In genomic region chr17:75063201-75063600, GRCh38 we compare ENCODE assay signal across 23 cellular contexts. TPM values are rescaled to one million over a fixed set of nuclear protein-coding genes. Genes with fewer than 3 reads are reported as not detected.
DNase-seq lines count a peak whose midpoint lies in the region; ATAC-seq, FAIRE-seq and TF ChIP-seq lines count a peak whose summit lies in the region.
"Had no signal": no experiment of that assay in that cellular context is flagged by ENCODE, and none has a peak within 500 bp of the region (broad histone marks: within the 10 kb centered on the region; RNA-seq: fewer than 3 reads in every experiment).

No MANE protein-coding gene starts in this region.

- no peaks in the 10 kb centered on the region for H3K79me2 ChIP-seq in GM23338 (replicated peaks; ENCODE audit: insufficient read depth)

- no peaks in the 10 kb centered on the region for H3K4me1 Mint-ChIP-seq in GM23338
- peaks cover 8% of the 10 kb centered on the region for H3K4me1 Mint-ChIP-seq in endothelial cell (ENCODE audit: unreplicated experiment)
- H3K4me1 Mint-ChIP-seq in stimulated activated effector memory CD8-positive, alpha-beta T cell treated with anti-CD3 and anti-CD28 coated beads, Interleukin-12 subunit alpha, Interleukin-12 subunit beta, amount 100 ng/mL, for 72 hours, result peaks cover 32% of the 10 kb centered on the region
- H3K4me1 Mint-ChIP-seq: B cell had no signal

- no peak for FAIRE-seq in RCC 7860 (lab: Jason Lieb, UNC)
- FAIRE-seq: A204.1, D721Med, G401.6, GM12891 had no signal

- peaks cover 10% of the 10 kb centered on the region for H3K27me3 Mint-ChIP-seq in GM23338 (ENCODE audit: insufficient read depth, low read depth, poor library complexity)
- peaks cover 3% of the 10 kb centered on the region for H3K27me3 Mint-ChIP-seq in endothelial cell (ENCODE audit: unreplicated experiment)
- H3K27me3 Mint-ChIP-seq: B cell; CD4-positive, alpha-beta T cell had no signal

- H3K4me2 ChIP-seq in GM23338, result no peak overlapping the region
- H3K4me2 ChIP-seq: BLaER1 treated with 17β-estradiol and CSF1 and Interleukin-3, amounts not matched to agents 10 nM and 100 nM had no signal

- H3K4me3 ChIP-seq in GM23338, result no peak overlapping the region
- H3K4me3 ChIP-seq: BLaER1 treated with 17β-estradiol and CSF1 and Interleukin-3, amounts not matched to agents 10 nM and 100 nM had no signal

- TF ChIP-seq CTCF in GM23338 (conservative IDR thresholded peaks at IDR 0.05; ENCODE audit: low read depth in 2 of 2) (no peak), RWPE1 (conservative IDR thresholded peaks at IDR 0.05; ENCODE audit: low read depth) (no peak), endothelial cell (IDR thresholded peaks at IDR 0.05; ENCODE audit: unreplicated experiment) (no peak)

- H4K20me1 ChIP-seq in GM23338 (replicated peaks; ENCODE audit: insufficient read depth), result peaks cover 10% of the 10 kb centered on the region; the same call in 1 of the 2 replicates
- H4K20me1 ChIP-seq: BLaER1 treated with 17β-estradiol and CSF1 and Interleukin-3, amounts not matched to agents 10 nM and 100 nM had no signal

- H3K9me3 Mint-ChIP-seq in GM23338 (no peaks in the 10 kb centered on the region), endothelial cell (ENCODE audit: unreplicated experiment) (no peaks in the 10 kb centered on the region)
- H3K9me3 Mint-ChIP-seq in stimulated activated effector memory CD8-positive, alpha-beta T cell treated with anti-CD3 and anti-CD28 coated beads, Interleukin-12 subunit alpha, Interleukin-12 subunit beta, amount 100 ng/mL, for 72 hours, result no peaks in the 10 kb centered on the region
- H3K9me3 Mint-ChIP-seq: CD4-positive, alpha-beta T cell; CD8-positive, alpha-beta T cell had no signal

- H3K36me3 Mint-ChIP-seq in GM23338 (ENCODE audit: low read depth) (peaks cover 56% of the 10 kb centered on the region), endothelial cell (ENCODE audit: low read depth, unreplicated experiment) (peaks cover 27% of the 10 kb centered on the region)
- peaks cover 67% of the 10 kb centered on the region for H3K36me3 Mint-ChIP-seq in stimulated activated effector memory CD8-positive, alpha-beta T cell treated with anti-CD3 and anti-CD28 coated beads, Interleukin-12 subunit alpha, Interleukin-12 subunit beta, amount 100 ng/mL, for 72 hours

- DNase-seq in GM23338 (ENCODE audit: low spot score), result no peak
- DNase-seq in RWPE1 (ENCODE audit: low spot score), result no peak
- no peak for DNase-seq in endothelial cell (ENCODE audit: low spot score)
- no peak for DNase-seq in stimulated activated effector memory CD8-positive, alpha-beta T cell treated with anti-CD3 and anti-CD28 coated beads, Interleukin-12 subunit alpha, Interleukin-12 subunit beta, amount 100 ng/mL, for 72 hours (ENCODE audit: low spot score in 2 of 2)
- no peak for DNase-seq in mesenteric fat pad (ENCODE audit: low spot score)
- DNase-seq in stimulated activated CD4-positive, alpha-beta T cell treated with anti-CD3 and anti-CD28 coated beads, Interleukin-2, amount 100 ng/mL, for 24 hours, result no peak
- no peak for DNase-seq in RCC 7860 (ENCODE audit: low spot score)
- no peak for DNase-seq in hippocampal formation (lab: John Stamatoyannopoulos, UW)
- DNase-seq: 8988T; AML-193; Caco-2; Calu3; CD4-positive, alpha-beta T cell; CD8-positive, alpha-beta T cell; DMS79 treated with DMSO at 0.1 percent for 48 hours; GF-D8 had no signal

- POLR2A ChIA-PET in RWPE1 (lab: Yijun Ruan, JAX; ENCODE audit: low non-redundant PET), result no interaction called here

- H3F3A ChIP-seq in GM23338 (replicated peaks; ENCODE audit: low read depth), result 0 out of 2 replicates have a peak, but pooled peaks cover 6% of the 10 kb centered on the region

- H3K36me3 ChIP-seq in GM23338 (ENCODE audit: insufficient read depth), result peaks cover 40% of the 10 kb centered on the region

- no peaks in the 10 kb centered on the region for H3K9me2 ChIP-seq in GM23338 (ENCODE audit: insufficient read depth)

- no peak overlapping the region for H2AFZ ChIP-seq in GM23338

- H3K27me3 ChIP-seq in GM23338 (ENCODE audit: insufficient read depth), result no peaks in the 10 kb centered on the region
- H3K27me3 ChIP-seq: BLaER1 treated with 17β-estradiol and CSF1 and Interleukin-3, amounts not matched to agents 10 nM and 100 nM had no signal

- CTCF ChIA-PET in RWPE1 (lab: Yijun Ruan, JAX), result interaction anchor here (1.0 to 1.1 kb wide), 3 partner anchors 15 to 138 kb away, joined by 3 to 7 read pairs (median 4); no protein-coding TSS in a partner anchor

- H3K4me3 Mint-ChIP-seq in GM23338, result no peak overlapping the region
- peak overlapping the region; percentile 62 for H3K4me3 Mint-ChIP-seq in endothelial cell (ENCODE audit: unreplicated experiment)
- H3K4me3 Mint-ChIP-seq in stimulated activated effector memory CD8-positive, alpha-beta T cell treated with anti-CD3 and anti-CD28 coated beads, Interleukin-12 subunit alpha, Interleukin-12 subunit beta, amount 100 ng/mL, for 72 hours, result no peak overlapping the region
- H3K4me3 Mint-ChIP-seq: B cell; CD4-positive, alpha-beta T cell; CD8-positive, alpha-beta T cell had no signal

- H3K4me1 ChIP-seq in GM23338 (ENCODE audit: insufficient read depth), result no peaks in the 10 kb centered on the region

- 0 out of 2 replicates have a peak overlapping the region, but pooled peaks have one; percentile 26 for H3K27ac ChIP-seq in GM23338 (ENCODE audit: low read depth)
- H3K27ac ChIP-seq in RWPE1, result peak overlapping the region; percentile 8
- H3K27ac ChIP-seq: BLaER1 treated with 17β-estradiol and CSF1 and Interleukin-3, amounts not matched to agents 10 nM and 100 nM; C4-2B had no signal

- ATAC-seq in GM23338, result no peak
- no peak for ATAC-seq in stimulated activated effector memory CD8-positive, alpha-beta T cell treated with anti-CD3 and anti-CD28 coated beads, Interleukin-12 subunit alpha, Interleukin-12 subunit beta, amount 100 ng/mL, for 72 hours
- ATAC-seq: CD8-positive, alpha-beta T cell had no signal

- H3K27ac Mint-ChIP-seq in GM23338 (no peak overlapping the region), endothelial cell (ENCODE audit: unreplicated experiment) (no peak overlapping the region)
- H3K27ac Mint-ChIP-seq in stimulated activated effector memory CD8-positive, alpha-beta T cell treated with anti-CD3 and anti-CD28 coated beads, Interleukin-12 subunit alpha, Interleukin-12 subunit beta, amount 100 ng/mL, for 72 hours, result peak overlapping the region; percentile 45
- H3K27ac Mint-ChIP-seq: B cell; CD4-positive, alpha-beta T cell; CD8-positive, alpha-beta T cell had no signal

TF ChIP-seq in GM23338, 12 proteins besides CTCF, POLR2A, EP300 and RAD21 (continues in another document):
- no peak for TF ChIP-seq EZH2phosphoT487 (IDR thresholded peaks at IDR 0.05; ENCODE audit: unreplicated experiment)

RNA-seq across cellular contexts. Expression of gene KCTD2, which starts 16.2 kb away (rescaled TPM):
- 24.3 and 30.0 TPM in 2 replicates for total RNA-seq in GM23338 (2014; rRNA removed; shearing (Covaris generic))
- 7.4 and 8.1 TPM in 2 replicates for polyA plus RNA-seq in GM23338 (2016; fragmentation: Nextera tagmentation; extraction: Ambion mirVana)
- total RNA-seq in endothelial cell (ENCODE audit: unreplicated experiment), result 33.5 TPM
- total RNA-seq in mesenteric fat pad, result 34.7 TPM

RNA-seq across cellular contexts. Expression of gene ATP5PD, which starts 16.4 kb away (rescaled TPM):
- total RNA-seq in GM23338 (2014; rRNA removed; shearing (Covaris generic)), result 240 and 244 TPM in 2 replicates
- 1,144 and 1,234 TPM in 2 replicates for polyA plus RNA-seq in GM23338 (2016; fragmentation: Nextera tagmentation; extraction: Ambion mirVana)
- total RNA-seq in endothelial cell (ENCODE audit: unreplicated experiment) (179 TPM), mesenteric fat pad (310 TPM)

RNA-seq across cellular contexts. Expression of gene SLC16A5, which starts 24.6 kb away (rescaled TPM):
- 30.1 and 40.0 TPM in 2 replicates for total RNA-seq in GM23338 (2014; rRNA removed; shearing (Covaris generic))
- 5.0 and 7.3 TPM in 2 replicates for polyA plus RNA-seq in GM23338 (2016; fragmentation: Nextera tagmentation; extraction: Ambion mirVana)
- 50.9 TPM for total RNA-seq in endothelial cell (ENCODE audit: unreplicated experiment)
- 12.3 TPM for total RNA-seq in mesenteric fat pad

RNA-seq across cellular contexts. Expression of gene ARMC7, which starts 46.6 kb away (rescaled TPM):
- total RNA-seq in GM23338 (2014; rRNA removed; shearing (Covaris generic)), result 4.5 and 5.6 TPM in 2 replicates
- 6.3 and 8.4 TPM in 2 replicates for polyA plus RNA-seq in GM23338 (2016; fragmentation: Nextera tagmentation; extraction: Ambion mirVana)
- total RNA-seq in endothelial cell (ENCODE audit: unreplicated experiment) (43.4 TPM), mesenteric fat pad (7.9 TPM)

RNA-seq across cellular contexts. Expression of gene MRPL58, which starts 50.7 kb away (rescaled TPM):
- 38.0 and 48.5 TPM in 2 replicates for total RNA-seq in GM23338 (2014; rRNA removed; shearing (Covaris generic))
- polyA plus RNA-seq in GM23338 (2016; fragmentation: Nextera tagmentation; extraction: Ambion mirVana), result 66.7 and 68.0 TPM in 2 replicates
- total RNA-seq in endothelial cell (ENCODE audit: unreplicated experiment), result 16.2 TPM
- 26.4 TPM for total RNA-seq in mesenteric fat pad
